Comparison of ENCODE assay signal across 31 cellular contexts in the genomic region with DNA sequence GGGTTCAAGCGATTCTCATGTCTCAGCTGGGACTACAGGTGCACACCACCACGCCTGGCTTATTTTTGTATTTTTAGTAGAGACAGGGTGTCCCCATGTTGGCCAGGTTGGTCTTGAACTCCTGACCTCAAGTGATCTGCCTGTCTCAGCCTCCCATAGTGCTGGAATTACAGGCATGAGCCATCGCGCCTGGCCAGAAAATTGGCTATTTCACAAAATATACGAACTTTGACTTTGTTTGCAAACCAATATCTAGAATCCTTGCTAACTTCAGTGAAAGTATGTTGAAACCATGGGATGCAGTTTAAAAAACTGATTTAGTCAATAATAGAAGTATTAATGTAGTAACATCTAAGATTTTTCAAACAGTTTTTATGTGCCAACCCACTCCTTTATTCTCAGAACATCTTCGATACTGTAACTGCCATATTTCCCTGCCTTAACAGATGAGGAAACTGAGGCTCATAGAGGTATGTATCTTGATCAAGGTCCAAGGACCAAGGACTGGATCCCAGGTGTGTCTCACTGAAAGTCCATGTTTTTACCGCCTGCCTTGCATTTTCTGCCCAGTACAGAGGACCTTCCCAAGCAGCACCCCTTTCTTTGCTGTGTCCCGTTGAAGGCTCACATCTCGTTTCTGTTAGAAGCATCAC. TPM values are rescaled to one million over a fixed set of nuclear protein-coding genes. Genes with fewer than 3 reads are reported as not detected.
"Had no signal": no experiment of that assay in that cellular context is flagged by ENCODE, and none has a peak within 500 bp of the region (broad histone marks: within the 10 kb centered on the region; RNA-seq: fewer than 3 reads in every experiment).

No MANE protein-coding gene starts in this region.

- H3K27ac Mint-ChIP-seq: naive thymus-derived CD4-positive, alpha-beta T cell; natural killer cell; nephron; progenitor cell of endocrine pancreas; stimulated activated memory B cell treated with anti-CD40 and anti-IgM and Interleukin-4, amounts not matched to agents 10 μg/mL and 1 μg/mL and 100 μg/mL, for 72 hours; stimulated activated naive CD8-positive, alpha-beta T cell treated with anti-CD3 and anti-CD28 coated beads, Interleukin-15, amount 100 ng/mL, for 72 hours; type B pancreatic cell had no signal

- H3K27me3 ChIP-seq: ovary, testis, tibial artery, transverse colon, vagina had no signal

- H3K36me3 Mint-ChIP-seq: naive thymus-derived CD4-positive, alpha-beta T cell; natural killer cell; stimulated activated memory B cell treated with anti-CD40 and anti-IgM and Interleukin-4, amounts not matched to agents 10 μg/mL and 1 μg/mL and 100 μg/mL, for 72 hours; type B pancreatic cell had no signal

- H3K27ac ChIP-seq: ovary, parathyroid adenoma, psoas muscle, skin epidermis, spleen, suprapubic skin, testis, tibial artery, transverse colon, upper lobe of right lung, vagina had no signal

- ATAC-seq: naive thymus-derived CD4-positive, alpha-beta T cell; natural killer cell; psoas muscle; right cardiac atrium; sciatic nerve; stimulated activated memory B cell treated with anti-CD40 and anti-IgM and Interleukin-4, amounts not matched to agents 10 μg/mL and 1 μg/mL and 100 μg/mL, for 72 hours; stimulated activated naive CD8-positive, alpha-beta T cell treated with anti-CD3 and anti-CD28 coated beads, Interleukin-15, amount 100 ng/mL, for 72 hours; stimulated activated naive CD8-positive, alpha-beta T cell treated with anti-CD3 and anti-CD28 coated beads, Interleukin-15, Interleukin-2, amounts not matched to agents 100 U/mL and 50 U/mL, for 24 hours; upper lobe of right lung had no signal

- H3K9ac ChIP-seq: parathyroid adenoma had no signal

- H3K36me3 ChIP-seq: ovary, spleen, suprapubic skin, tibial artery, transverse colon, upper lobe of right lung, vagina had no signal

- H3K9me3 Mint-ChIP-seq: natural killer cell; nephron; stimulated activated memory B cell treated with anti-CD40 and anti-IgM and Interleukin-4, amounts not matched to agents 10 μg/mL and 1 μg/mL and 100 μg/mL, for 72 hours; stimulated activated naive CD8-positive, alpha-beta T cell treated with anti-CD3 and anti-CD28 coated beads, Interleukin-15, amount 100 ng/mL, for 72 hours; type B pancreatic cell had no signal

- H3K79me2 ChIP-seq: parathyroid adenoma had no signal

- H3K4me1 ChIP-seq: parathyroid adenoma, psoas muscle, spleen, suprapubic skin, transverse colon, upper lobe of right lung, vagina had no signal

- H3K9me3 ChIP-seq: ovary, psoas muscle, spleen, suprapubic skin, testis, tibial artery, transverse colon, upper lobe of right lung, vagina had no signal

- H2AFZ ChIP-seq: parathyroid adenoma had no signal

- H3K4me2 ChIP-seq: smooth muscle cell had no signal

- H3K4me3 ChIP-seq: ovary, psoas muscle, skin epidermis, smooth muscle cell, spleen, suprapubic skin, testis, tibial artery, transverse colon, upper lobe of right lung, vagina had no signal

- DNase-seq: naive thymus-derived CD4-positive, alpha-beta T cell; natural killer cell; occipital lobe; ovary; posterior cingulate gyrus; psoas muscle; right cardiac atrium; spleen; stimulated activated CD4-positive, alpha-beta T cell treated with anti-CD3 and anti-CD28 coated beads, Interleukin-12 subunit alpha, Interleukin-12 subunit beta, amount 100 ng/mL, for 4 hours; stimulated activated CD4-positive, alpha-beta T cell treated with anti-CD3 and anti-CD28 coated beads, Interleukin-1b, Interleukin-23, amount 100 ng/mL, for 48 hours; stimulated activated CD4-positive, alpha-beta T cell treated with anti-CD3 and anti-CD28 coated beads, Interleukin-4, amount 100 ng/mL, for 1 hour; stimulated activated CD4-positive, alpha-beta T cell treated with anti-CD3 and anti-CD28 coated beads, Interleukin-4, amount 100 ng/mL, for 4 hours; stimulated activated CD8-positive, alpha-beta memory T cell treated with anti-CD3 and anti-CD28 coated beads, Interleukin-4, amount 100 ng/mL, for 48 hours; stimulated activated naive CD4-positive, alpha-beta T cell; stimulated activated naive CD8-positive, alpha-beta T cell treated with anti-CD3 and anti-CD28 coated beads, Interleukin-15, amount 100 ng/mL, for 72 hours; stimulated activated naive CD8-positive, alpha-beta T cell treated with anti-CD3 and anti-CD28 coated beads, Interleukin-15, Interleukin-2, amounts not matched to agents 100 U/mL and 50 U/mL, for 24 hours; substantia nigra; testis; tibial artery; transverse colon; upper lobe of right lung had no signal

- H3K4me1 Mint-ChIP-seq: naive thymus-derived CD4-positive, alpha-beta T cell; stimulated activated memory B cell treated with anti-CD40 and anti-IgM and Interleukin-4, amounts not matched to agents 10 μg/mL and 1 μg/mL and 100 μg/mL, for 72 hours; stimulated activated naive CD8-positive, alpha-beta T cell treated with anti-CD3 and anti-CD28 coated beads, Interleukin-15, amount 100 ng/mL, for 72 hours had no signal

- H3K4me3 Mint-ChIP-seq: naive thymus-derived CD4-positive, alpha-beta T cell; natural killer cell; nephron; stimulated activated memory B cell treated with anti-CD40 and anti-IgM and Interleukin-4, amounts not matched to agents 10 μg/mL and 1 μg/mL and 100 μg/mL, for 72 hours; stimulated activated naive CD8-positive, alpha-beta T cell treated with anti-CD3 and anti-CD28 coated beads, Interleukin-15, amount 100 ng/mL, for 72 hours; type B pancreatic cell had no signal

RNA-seq across cellular contexts. Expression of gene SMOC1, which starts 54.5 kb away (rescaled TPM):
- total RNA-seq: natural killer cell had no signal
- polyA plus RNA-seq: naive thymus-derived CD4-positive, alpha-beta T cell had no signal
